In genomic region chr15:61992518-61992917, GRCh38 we compare ENCODE assay signal across 15 cellular contexts.
DNase-seq lines count a peak whose midpoint lies in the region; ATAC-seq and TF ChIP-seq lines count a peak whose summit lies in the region.
"Had no signal": no experiment of that assay in that cellular context is flagged by ENCODE, and none has a peak within 500 bp of the region (broad histone marks: within the 10 kb centered on the region; RNA-seq: fewer than 3 reads in every experiment).

No MANE protein-coding gene starts in this region.

- no peak for TF ChIP-seq CTCF in natural killer cell (IDR thresholded peaks at IDR 0.05)

- intact Hi-C loops in natural killer cell (cut with micrococcal nuclease): no loop called here

- peaks cover 14% of the 10 kb centered on the region for H3K4me1 Mint-ChIP-seq in activated T-cell treated with anti-CD3 and anti-CD28 coated beads, Interleukin-2, amount 50 U/mL, for 24 hours (ENCODE audit: low read depth)
- H3K4me1 Mint-ChIP-seq in natural killer cell (peaks cover 0 to 6% of the 10 kb centered on the region in 2 donors), immature natural killer cell (peaks cover 3 to 14% of the 10 kb centered on the region in 2 donors)
- peaks cover 0 to 9% of the 10 kb centered on the region in 2 donors for H3K4me1 Mint-ChIP-seq in natural killer cell treated with Interleukin-12 subunit alpha and Interleukin-12 subunit beta and Interleukin-15 and Interleukin-18, amount 100 ng/mL, for 72 hours (ENCODE audit: low read depth in 2 of 2)
- peaks cover 19% of the 10 kb centered on the region for H3K4me1 Mint-ChIP-seq in stimulated activated effector memory CD8-positive, alpha-beta T cell treated with anti-CD3 and anti-CD28 coated beads, Interleukin-12 subunit alpha, Interleukin-12 subunit beta, amount 100 ng/mL, for 72 hours
- H3K4me1 Mint-ChIP-seq: H9 had no signal

- no peak for ATAC-seq in natural killer cell
- no peak for ATAC-seq in natural killer cell treated with Interleukin-12 subunit alpha and Interleukin-12 subunit beta and Interleukin-15 and Interleukin-18, amount 100 ng/mL, for 72 hours
- peak; percentile 68 for ATAC-seq in stimulated activated effector memory CD8-positive, alpha-beta T cell treated with anti-CD3 and anti-CD28 coated beads, Interleukin-12 subunit alpha, Interleukin-12 subunit beta, amount 100 ng/mL, for 72 hours
- no peak for ATAC-seq in HG03442 (IDR thresholded peaks at IDR 0.05; ENCODE audit: unreplicated experiment)
- ATAC-seq: A549 had no signal

- H3K27me3 Mint-ChIP-seq in activated T-cell treated with anti-CD3 and anti-CD28 coated beads, Interleukin-2, amount 50 U/mL, for 24 hours: no peaks in the 10 kb centered on the region
- H3K27me3 Mint-ChIP-seq in natural killer cell (ENCODE audit: low read depth in 2 of 2) (no peaks in the 10 kb centered on the region), immature natural killer cell (ENCODE audit: low read depth in 3 of 3) (peaks cover 0 to 1% (median 0%) of the 10 kb centered on the region in 3 donors)
- no peaks in the 10 kb centered on the region for H3K27me3 Mint-ChIP-seq in natural killer cell treated with Interleukin-12 subunit alpha and Interleukin-12 subunit beta and Interleukin-15 and Interleukin-18, amount 100 ng/mL, for 72 hours
- H3K27me3 Mint-ChIP-seq: CD4-positive, alpha-beta T cell had no signal

- no peak overlapping the region for H3K4me3 Mint-ChIP-seq in activated T-cell treated with anti-CD3 and anti-CD28 coated beads, Interleukin-2, amount 50 U/mL, for 24 hours
- H3K4me3 Mint-ChIP-seq in natural killer cell: no peak overlapping the region
- no peak overlapping the region for H3K4me3 Mint-ChIP-seq in natural killer cell treated with Interleukin-12 subunit alpha and Interleukin-12 subunit beta and Interleukin-15 and Interleukin-18, amount 100 ng/mL, for 72 hours
- H3K4me3 Mint-ChIP-seq in immature natural killer cell: no peak overlapping the region
- no peak overlapping the region for H3K4me3 Mint-ChIP-seq in stimulated activated effector memory CD8-positive, alpha-beta T cell treated with anti-CD3 and anti-CD28 coated beads, Interleukin-12 subunit alpha, Interleukin-12 subunit beta, amount 100 ng/mL, for 72 hours
- H3K4me3 Mint-ChIP-seq: CD4-positive, alpha-beta T cell; H9 had no signal

- no peaks in the 10 kb centered on the region for H3K9me3 Mint-ChIP-seq in activated T-cell treated with anti-CD3 and anti-CD28 coated beads, Interleukin-2, amount 50 U/mL, for 24 hours
- H3K9me3 Mint-ChIP-seq in natural killer cell: no peaks in the 10 kb centered on the region
- H3K9me3 Mint-ChIP-seq in natural killer cell treated with Interleukin-12 subunit alpha and Interleukin-12 subunit beta and Interleukin-15 and Interleukin-18, amount 100 ng/mL, for 72 hours: no peaks in the 10 kb centered on the region
- no peaks in the 10 kb centered on the region for H3K9me3 Mint-ChIP-seq in immature natural killer cell
- no peaks in the 10 kb centered on the region for H3K9me3 Mint-ChIP-seq in stimulated activated effector memory CD8-positive, alpha-beta T cell treated with anti-CD3 and anti-CD28 coated beads, Interleukin-12 subunit alpha, Interleukin-12 subunit beta, amount 100 ng/mL, for 72 hours
- H3K9me3 Mint-ChIP-seq: CD4-positive, alpha-beta T cell had no signal

- H3K36me3 Mint-ChIP-seq in activated T-cell treated with anti-CD3 and anti-CD28 coated beads, Interleukin-2, amount 50 U/mL, for 24 hours (ENCODE audit: low read depth): peaks cover 81% of the 10 kb centered on the region
- peaks cover 13% of the 10 kb centered on the region for H3K36me3 Mint-ChIP-seq in natural killer cell
- peaks cover 28% of the 10 kb centered on the region for H3K36me3 Mint-ChIP-seq in natural killer cell treated with Interleukin-12 subunit alpha and Interleukin-12 subunit beta and Interleukin-15 and Interleukin-18, amount 100 ng/mL, for 72 hours
- peaks cover 27 to 30% (median 30%) of the 10 kb centered on the region in 3 donors for H3K36me3 Mint-ChIP-seq in immature natural killer cell
- peaks cover 53% of the 10 kb centered on the region for H3K36me3 Mint-ChIP-seq in stimulated activated effector memory CD8-positive, alpha-beta T cell treated with anti-CD3 and anti-CD28 coated beads, Interleukin-12 subunit alpha, Interleukin-12 subunit beta, amount 100 ng/mL, for 72 hours

- H3K27ac Mint-ChIP-seq in activated T-cell treated with anti-CD3 and anti-CD28 coated beads, Interleukin-2, amount 50 U/mL, for 24 hours: peak overlapping the region; percentile 16
- H3K27ac Mint-ChIP-seq in natural killer cell: peak overlapping the region; percentile 57 to 75
- H3K27ac Mint-ChIP-seq in natural killer cell treated with Interleukin-12 subunit alpha and Interleukin-12 subunit beta and Interleukin-15 and Interleukin-18, amount 100 ng/mL, for 72 hours: no peak overlapping the region
- peak overlapping the region in 4 of 6 donors; percentile 28 to 61 (median 34) for H3K27ac Mint-ChIP-seq in immature natural killer cell
- H3K27ac Mint-ChIP-seq in stimulated activated effector memory CD8-positive, alpha-beta T cell treated with anti-CD3 and anti-CD28 coated beads, Interleukin-12 subunit alpha, Interleukin-12 subunit beta, amount 100 ng/mL, for 72 hours: no peak overlapping the region
- H3K27ac Mint-ChIP-seq: CD4-positive, alpha-beta T cell; H9 had no signal

- no peak for DNase-seq in activated T-cell treated with anti-CD3 and anti-CD28 coated beads, Interleukin-2, amount 50 U/mL, for 24 hours
- no peak for DNase-seq in activated T-cell treated with anti-CD3 and anti-CD28 coated beads, Interleukin-2, amount 50 U/mL, for 1 hour
- no peak for DNase-seq in natural killer cell
- no peak for DNase-seq in natural killer cell treated with Interleukin-12 subunit alpha and Interleukin-12 subunit beta and Interleukin-15 and Interleukin-18, amount 100 ng/mL, for 72 hours (ENCODE audit: low spot score)
- no peak for DNase-seq in immature natural killer cell
- no peak for DNase-seq in stimulated activated effector memory CD8-positive, alpha-beta T cell treated with anti-CD3 and anti-CD28 coated beads, Interleukin-12 subunit alpha, Interleukin-12 subunit beta, amount 100 ng/mL, for 72 hours (ENCODE audit: low spot score in 2 of 2)
- no peak for DNase-seq in activated CD8-positive, alpha-beta memory T cell treated with anti-CD3 and anti-CD28 coated beads, Interleukin-2, amount 50 U/mL, for 48 hours
- DNase-seq: AML-193; CD4-positive, alpha-beta T cell; DMS153; DMS79; GDM1; H9 had no signal

Comparison
In these comparisons a context has a peak if more than half of its experiments do, and no peak if none do; other contexts are left out.
1. H3K27ac Mint-ChIP-seq: peak in activated T-cell treated with anti-CD3 and anti-CD28 coated beads, Interleukin-2, amount 50 U/mL, for 24 hours (single experiment), natural killer cell (2 of 2) and immature natural killer cell (4 of 6); none in natural killer cell treated with Interleukin-12 subunit alpha and Interleukin-12 subunit beta and Interleukin-15 and Interleukin-18, amount 100 ng/mL, for 72 hours (0 of 2) and stimulated activated effector memory CD8-positive, alpha-beta T cell treated with anti-CD3 and anti-CD28 coated beads, Interleukin-12 subunit alpha, Interleukin-12 subunit beta, amount 100 ng/mL, for 72 hours (single experiment).